ENCODE assay signal across 15 cellular contexts in genomic region chr17:8116779-8117178, GRCh38. TPM values are rescaled to one million over a fixed set of nuclear protein-coding genes. Genes with fewer than 3 reads are reported as not detected.
"Had no signal": no experiment of that assay in that cellular context is flagged by ENCODE, and none has a peak within 500 bp of the region (broad histone marks: within the 10 kb centered on the region; RNA-seq: fewer than 3 reads in every experiment).

No MANE protein-coding gene starts in this region.

- H3K9me3 ChIP-seq: esophagus squamous epithelium, stomach, uterus had no signal

- H3K27ac Mint-ChIP-seq: activated naive CD8-positive, alpha-beta T cell treated with anti-CD3 and anti-CD28 coated beads for 36 hours had no signal

- ATAC-seq: left cardiac atrium, natural killer cell, T-helper 17 cell had no signal

- H3K9me3 Mint-ChIP-seq: natural killer cell had no signal

- DNase-seq: activated CD4-positive, alpha-beta T cell treated with anti-CD3 and anti-CD28 coated beads, Interleukin-2, amount 50 U/mL, for 1 hour; activated effector memory CD4-positive, alpha-beta T cell treated with anti-CD3 and anti-CD28 coated beads, Interleukin-2, amount 50 U/mL, for 16 hours; activated naive CD8-positive, alpha-beta T cell treated with anti-CD3 and anti-CD28 coated beads for 36 hours; activated T-cell treated with anti-CD3 and anti-CD28 coated beads for 4 hours; aorta; esophagus squamous epithelium; foreskin fibroblast; left cardiac atrium; natural killer cell; stomach; T-helper 17 cell; uterus had no signal

- H3K36me3 ChIP-seq: esophagus squamous epithelium, stomach, uterus had no signal

- H3K4me3 ChIP-seq: lung, stomach, uterus had no signal

- H3K27ac ChIP-seq: esophagus squamous epithelium, stomach, uterus had no signal

RNA-seq across cellular contexts. Expression of gene ALOXE3, which starts 1.5 kb away (rescaled TPM):
- total RNA-seq: aorta, left cardiac atrium, natural killer cell, osteoblast, skeletal muscle tissue, stomach, T-helper 17 cell had no signal
- polyA plus RNA-seq: aorta had no signal

RNA-seq across cellular contexts. Expression of gene HES7, which starts 7.1 kb away (rescaled TPM):
- total RNA-seq: esophagus squamous epithelium, osteoblast, stomach, T-helper 17 cell had no signal

RNA-seq across cellular contexts. Expression of gene ALOX12B, which starts 29.3 kb away (rescaled TPM):
- total RNA-seq: aorta, left cardiac atrium, osteoblast, skeletal muscle tissue, stomach, T-helper 17 cell, uterus had no signal
